Comparison of ENCODE assay signal across 35 cellular contexts in genomic region chr20:60326821-60327220, GRCh38.
"Had no signal": no experiment of that assay in that cellular context is flagged by ENCODE, and none has a peak within 500 bp of the region (broad histone marks: within the 10 kb centered on the region; RNA-seq: fewer than 3 reads in every experiment).

No MANE protein-coding gene starts in this region.

- DNase-seq: Karpas-422, Kasumi-1, MG63, MM.1S, MV-4-11, NCI-H1048, NCI-H1092, NCI-H1092 treated with DMSO at 0.1 percent for 48 hours, NCI-H1105, NCI-H1105 treated with DMSO at 0.1 percent for 48 hours, NCI-H1417, NCI-H1417 treated with DMSO at 0.1 percent for 48 hours, NCI-H1436, NCI-H1436 treated with DMSO at 0.1 percent for 48 hours, NCI-H146, NCI-H1694, NCI-H1694 treated with DMSO at 0.1 percent for 48 hours, NCI-H187, NCI-H187 treated with DMSO at 0.1 percent for 48 hours, NCI-H1930, NCI-H2029, NCI-H2029 treated with DMSO at 0.1 percent for 48 hours, NCI-H2081, NCI-H2081 treated with DMSO at 0.1 percent for 48 hours, NCI-H2107, NCI-H2171, NCI-H2171 treated with DMSO at 0.1 percent for 48 hours, NCI-H2227 treated with DMSO at 0.1 percent for 48 hours, NCI-H226, NCI-H345, NCI-H446, NCI-H446 treated with DMSO at 0.1 percent for 48 hours, NCI-H510A, NCI-H510A treated with DMSO at 0.1 percent for 48 hours, NCI-H524 had no signal

- H3K36me3 ChIP-seq: MG63 had no signal

- H3K9me3 ChIP-seq: MG63 had no signal

- H3K4me3 ChIP-seq: MG63 had no signal
